In genomic region chr10:46925853-46926252, GRCh38 we compare ENCODE assay signal across 8 cellular contexts. TPM values are rescaled to one million over a fixed set of nuclear protein-coding genes. Genes with fewer than 3 reads are reported as not detected.
DNase-seq lines count a peak whose midpoint lies in the region; ATAC-seq, FAIRE-seq and TF ChIP-seq lines count a peak whose summit lies in the region.
"Not testable (repeated sequence)": the region's sequence is repeated elsewhere in the genome, so short reads cannot be mapped to it uniquely, and the experiment has no call there.
"Had no signal": no experiment of that assay in that cellular context is flagged by ENCODE, and none has a peak within 500 bp of the region (broad histone marks: within the 10 kb centered on the region; RNA-seq: fewer than 3 reads in every experiment).

No MANE protein-coding gene starts in this region.

- not testable (repeated sequence) for H3K9me3 ChIP-seq in body of pancreas, left lung, pancreas

- WGBS in body of pancreas, 2 donors: 0 to 10% methylated on average over 2 of the region's 2 CpGs
- 8 to 11% methylated on average over 2 of the region's 2 CpGs for WGBS in pancreas, 2 donors

- peak; percentile 0 for DNase-seq in HT-29 (ENCODE audit: low spot score)
- DNase-seq in RKO (ENCODE audit: low spot score): peak; percentile 33
- not testable (repeated sequence) for DNase-seq in body of pancreas; fibroblast of mammary gland (ENCODE audit: low read depth); left lung; pancreas

- not testable (repeated sequence) for H3K27me3 ChIP-seq in body of pancreas, left lung, pancreas

- not testable (repeated sequence) for H3K27ac ChIP-seq in C4-2B, body of pancreas, left lung, pancreas

- H3K4me1 ChIP-seq in body of pancreas, left lung, pancreas: not testable (repeated sequence)

- intact Hi-C loops in body of pancreas (cut with DNase I); left lung (cut with DNase I); pancreas (cut with DNase I): not testable (repeated sequence)

- TF ChIP-seq CTCF in C4-2B (conservative IDR thresholded peaks at IDR 0.05) (0 out of 2 replicates have a peak, but pooled peaks have one; percentile 10), body of pancreas (IDR thresholded peaks at IDR 0.05) (peak in 1 of 7 experiments; percentile 7), fibroblast of mammary gland (conservative IDR thresholded peaks at IDR 0.05; ENCODE audit: control insufficient read depth, insufficient read depth, low read depth, low read length) (peak; percentile 15), left lung (IDR thresholded peaks at IDR 0.05) (peak in 1 of 2 donors; percentile 14), pancreas (IDR thresholded peaks at IDR 0.05) (peak in 2 of 4 donors; percentile 14 to 18)

- not testable (repeated sequence) for FAIRE-seq in pancreas (lab: Jason Lieb, UNC)

- ATAC-seq in body of pancreas (peak; percentile 87), left lung (peak; percentile 92), pancreas (peak; percentile 84 to 93 (median 90))

- not testable (repeated sequence) for TF ChIP-seq POLR2A in body of pancreas (IDR thresholded peaks at IDR 0.05)

- not testable (repeated sequence) for H3K36me3 ChIP-seq in body of pancreas (replicated peaks in 1 of 2; ENCODE audit: insufficient read depth in 1 of 2, low read depth in 2 of 2); left lung; pancreas

- H3K4me3 ChIP-seq in body of pancreas; fibroblast of mammary gland (ENCODE audit: control insufficient read depth, low read depth, low read length); left lung; pancreas: not testable (repeated sequence)

RNA-seq across cellular contexts. Expression of gene PTPN20, which starts 14.6 kb away (rescaled TPM):
- not detected in 2 replicates for total RNA-seq in HT-29 (2014; rRNA removed; shearing (Covaris generic))
- 1 to 10 TPM in 1 of 2 donors, under 1 TPM in 1; 0.99 to 4.4 TPM for total RNA-seq in body of pancreas
- total RNA-seq in left lung: 1 to 10 TPM; 4.8 to 7.1 TPM
- 1 to 10 TPM; 1.4 to 8.3 (median 3.3) TPM for total RNA-seq in pancreas
- 1 to 10 TPM; 2.6 to 3.2 TPM for polyA plus RNA-seq in pancreas
- total RNA-seq: mesothelial cell of epicardium had no signal
